10 cellular contexts compared by ENCODE assay signal in genomic region chr19:38317104-38317612, GRCh38. TPM values are rescaled to one million over a fixed set of nuclear protein-coding genes. Genes with fewer than 3 reads are reported as not detected.
DNase-seq lines count a peak whose midpoint lies in the region; ATAC-seq, FAIRE-seq and TF ChIP-seq lines count a peak whose summit lies in the region.
"Had no signal": no experiment of that assay in that cellular context is flagged by ENCODE, and none has a peak within 500 bp of the region (broad histone marks: within the 10 kb centered on the region; RNA-seq: fewer than 3 reads in every experiment).

No MANE protein-coding gene starts in this region.

- peak overlapping the region in 1 of 4 donors; percentile 71 for H3K4me3 ChIP-seq in pancreas
- no peak overlapping the region for H3K4me3 ChIP-seq in testis

- no peaks in the 10 kb centered on the region for H3K36me3 ChIP-seq in pancreas
- H3K36me3 ChIP-seq in testis (ENCODE audit: low read depth, missing control alignments) = no peaks in the 10 kb centered on the region

- peak; percentile 76 for DNase-seq in CD1c-positive myeloid dendritic cell (ENCODE audit: extremely low spot score)
- peak; percentile 86 for DNase-seq in KBM-7
- DNase-seq in activated T-cell treated with anti-CD3 and anti-CD28 coated beads, Interleukin-2, amount 50 U/mL, for 4 hours = no peak
- no peak for DNase-seq in mesothelial cell of epicardium (ENCODE audit: low spot score in 2 of 2, unreplicated experiment in 2 of 2)
- DNase-seq in pancreas = no peak
- no peak for DNase-seq in testis
- DNase-seq: NCI-H2107 had no signal

- ATAC-seq in activated T-cell treated with anti-CD3 and anti-CD28 coated beads, Interleukin-2, amount 50 U/mL, for 4 hours = no peak
- ATAC-seq in GM21576 (IDR thresholded peaks at IDR 0.05; ENCODE audit: unreplicated experiment) = no peak
- no peak for ATAC-seq in pancreas
- no peak for ATAC-seq in GM18498 (IDR thresholded peaks at IDR 0.05; ENCODE audit: unreplicated experiment)

- no peak for TF ChIP-seq POLR2A in testis (IDR thresholded peaks at IDR 0.05)

- H3K27me3 Mint-ChIP-seq in activated T-cell treated with anti-CD3 and anti-CD28 coated beads, Interleukin-2, amount 50 U/mL, for 4 hours (ENCODE audit: low read depth) = no peaks in the 10 kb centered on the region
- H3K27me3 Mint-ChIP-seq in mesothelial cell of epicardium (ENCODE audit: low read depth) = peaks cover 33% of the 10 kb centered on the region

- H3K27me3 ChIP-seq in pancreas (no peaks in the 10 kb centered on the region), testis (no peaks in the 10 kb centered on the region)

- H3K4me3 Mint-ChIP-seq in activated T-cell treated with anti-CD3 and anti-CD28 coated beads, Interleukin-2, amount 50 U/mL, for 4 hours = peak overlapping the region; percentile 83
- H3K4me3 Mint-ChIP-seq in mesothelial cell of epicardium = peak overlapping the region; percentile 40

- H3K4me1 ChIP-seq in pancreas (peaks cover 2 to 7% (median 3%) of the 10 kb centered on the region in 3 donors), testis (peaks cover 20% of the 10 kb centered on the region)

- H3K9me3 Mint-ChIP-seq in activated T-cell treated with anti-CD3 and anti-CD28 coated beads, Interleukin-2, amount 50 U/mL, for 4 hours = no peaks in the 10 kb centered on the region
- H3K9me3 Mint-ChIP-seq in mesothelial cell of epicardium = no peaks in the 10 kb centered on the region

- 79 to 81% methylated on average over 11 of the region's 11 CpGs for WGBS in pancreas, 2 donors
- 73 to 77% methylated on average over 10 to 11 of the region's 11 CpGs for WGBS in testis, 2 donors

- in situ Hi-C loops in KBM-7 (cut with MboI; ENCODE audit: low pct_unique_long_range_greater_than_20kb, low sequenced_read_pairs) = no loop called here

- intact Hi-C loops in pancreas (cut with DNase I) (no loop called here), testis (cut with DNase I; ENCODE audit: low total_unique reads) (loop anchor here (5.0 kb wide), 1 partner anchor 55 kb away; the partner anchor contains the start of gene SPINT2)

- peaks cover 48% of the 10 kb centered on the region for H3K4me1 Mint-ChIP-seq in activated T-cell treated with anti-CD3 and anti-CD28 coated beads, Interleukin-2, amount 50 U/mL, for 4 hours (ENCODE audit: low read depth)
- peaks cover 29% of the 10 kb centered on the region for H3K4me1 Mint-ChIP-seq in mesothelial cell of epicardium

- TF ChIP-seq CTCF in mesothelial cell of epicardium (IDR thresholded peaks at IDR 0.05; ENCODE audit: unreplicated experiment) = no peak
- TF ChIP-seq CTCF in pancreas (IDR thresholded peaks at IDR 0.05) = no peak
- no peak for TF ChIP-seq CTCF in testis (IDR thresholded peaks at IDR 0.05)

- no peak overlapping the region for H3K27ac Mint-ChIP-seq in mesothelial cell of epicardium

- no peak for FAIRE-seq in pancreas (lab: Jason Lieb, UNC)

- H3K36me3 Mint-ChIP-seq in activated T-cell treated with anti-CD3 and anti-CD28 coated beads, Interleukin-2, amount 50 U/mL, for 4 hours (ENCODE audit: insufficient read depth) = peaks cover 1% of the 10 kb centered on the region
- no peaks in the 10 kb centered on the region for H3K36me3 Mint-ChIP-seq in mesothelial cell of epicardium

- H3K9me3 ChIP-seq in pancreas = no peaks in the 10 kb centered on the region
- H3K9me3 ChIP-seq in testis = no peaks in the 10 kb centered on the region

- H3K27ac ChIP-seq in pancreas = peak overlapping the region in 2 of 4 donors; percentile 13 to 76
- peak overlapping the region in 1 of 2 donors; percentile 89 for H3K27ac ChIP-seq in testis

RNA-seq across cellular contexts. Expression of gene YIF1B, which starts 1.4 kb away (rescaled TPM):
- 10 to 100 TPM; 48.0 to 60.1 (median 50.4) TPM for total RNA-seq in activated T-cell treated with anti-CD3 and anti-CD28 coated beads, Interleukin-2, amount 50 U/mL, for 4 hours
- total RNA-seq in mesothelial cell of epicardium (29.9 to 34.1 TPM (median 31.5 TPM) in 3 replicates), pancreas (10 to 100 TPM in 3 of 6 donors, 1 to 10 TPM in 3; 6.9 to 18.2 (median 11.3) TPM), testis (10 to 100 TPM; 63.5 to 63.7 TPM)
- polyA plus RNA-seq in pancreas (10 to 100 TPM; 30.9 to 32.3 TPM), testis (ENCODE audit: insufficient read depth, low read depth, low replicate concordance) (52.1 TPM)

RNA-seq across cellular contexts. Expression of gene KCNK6, which starts 2.5 kb away (rescaled TPM):
- total RNA-seq in activated T-cell treated with anti-CD3 and anti-CD28 coated beads, Interleukin-2, amount 50 U/mL, for 4 hours = 10 to 100 TPM in 1 of 3 donors, 1 to 10 TPM in 2; 9.2 to 10.9 (median 9.8) TPM
- 2.8 to 2.9 TPM (median 2.9 TPM) in 3 replicates for total RNA-seq in mesothelial cell of epicardium
- total RNA-seq in pancreas = 1 to 10 TPM; 5.0 to 8.7 (median 6.5) TPM
- 1 to 10 TPM; 3.9 to 9.5 TPM for polyA plus RNA-seq in pancreas
- total RNA-seq in testis = 1 to 10 TPM; 2.3 to 3.5 TPM
- polyA plus RNA-seq in testis (ENCODE audit: insufficient read depth, low read depth, low replicate concordance) = 3.4 TPM

RNA-seq across cellular contexts. Expression of gene C19orf33, which starts 13.1 kb away (rescaled TPM):
- not detected for total RNA-seq in activated T-cell treated with anti-CD3 and anti-CD28 coated beads, Interleukin-2, amount 50 U/mL, for 4 hours
- total RNA-seq in mesothelial cell of epicardium (4.2 to 5.9 TPM (median 4.6 TPM) in 3 replicates), pancreas (1 to 10 TPM in 5 of 6 donors, under 1 TPM in 1; 0.59 to 6.7 (median 3.0) TPM), testis (1 to 10 TPM; 1.1 to 1.7 TPM)
- polyA plus RNA-seq in pancreas (10 to 100 TPM; 13.1 to 19.4 TPM), testis (ENCODE audit: insufficient read depth, low read depth, low replicate concordance) (7.9 TPM)
- total RNA-seq: skeletal muscle tissue had no signal

RNA-seq across cellular contexts. Expression of gene CATSPERG, which starts 18.5 kb away (rescaled TPM):
- 1 to 10 TPM; 2.4 to 3.1 (median 3.0) TPM for total RNA-seq in activated T-cell treated with anti-CD3 and anti-CD28 coated beads, Interleukin-2, amount 50 U/mL, for 4 hours
- total RNA-seq in mesothelial cell of epicardium (26.4 to 30.3 TPM (median 26.6 TPM) in 3 replicates), pancreas (1 to 10 TPM; 1.0 to 4.7 (median 2.8) TPM), testis (10 to 100 TPM; 56.3 to 84.0 TPM)
- polyA plus RNA-seq in pancreas (1 to 10 TPM; 3.1 to 6.9 TPM), testis (ENCODE audit: insufficient read depth, low read depth, low replicate concordance) (141 TPM)

RNA-seq across cellular contexts. Expression of gene SPINT2, which starts 52.8 kb away (rescaled TPM):
- 10 to 100 TPM; 15.6 to 27.5 (median 20.6) TPM for total RNA-seq in activated T-cell treated with anti-CD3 and anti-CD28 coated beads, Interleukin-2, amount 50 U/mL, for 4 hours
- 277 to 312 TPM (median 299 TPM) in 3 replicates for total RNA-seq in mesothelial cell of epicardium
- total RNA-seq in pancreas = 100 to 1,000 TPM; 121 to 239 (median 152) TPM
- polyA plus RNA-seq in pancreas = 100 to 1,000 TPM; 178 to 337 TPM
- total RNA-seq in testis = 100 to 1,000 TPM; 372 to 389 TPM
- polyA plus RNA-seq in testis (ENCODE audit: insufficient read depth, low read depth, low replicate concordance) = 480 TPM

Comparison
In these comparisons a context has a peak if more than half of its experiments do, and no peak if none do; other contexts are left out.
1. DNase-seq: peak in CD1c-positive myeloid dendritic cell (single experiment) and KBM-7 (single experiment); none in activated T-cell treated with anti-CD3 and anti-CD28 coated beads, Interleukin-2, amount 50 U/mL, for 4 hours (single experiment), mesothelial cell of epicardium (0 of 2), pancreas (0 of 6) and testis (single experiment).